8 cellular contexts compared by ENCODE assay signal in the genomic region with DNA sequence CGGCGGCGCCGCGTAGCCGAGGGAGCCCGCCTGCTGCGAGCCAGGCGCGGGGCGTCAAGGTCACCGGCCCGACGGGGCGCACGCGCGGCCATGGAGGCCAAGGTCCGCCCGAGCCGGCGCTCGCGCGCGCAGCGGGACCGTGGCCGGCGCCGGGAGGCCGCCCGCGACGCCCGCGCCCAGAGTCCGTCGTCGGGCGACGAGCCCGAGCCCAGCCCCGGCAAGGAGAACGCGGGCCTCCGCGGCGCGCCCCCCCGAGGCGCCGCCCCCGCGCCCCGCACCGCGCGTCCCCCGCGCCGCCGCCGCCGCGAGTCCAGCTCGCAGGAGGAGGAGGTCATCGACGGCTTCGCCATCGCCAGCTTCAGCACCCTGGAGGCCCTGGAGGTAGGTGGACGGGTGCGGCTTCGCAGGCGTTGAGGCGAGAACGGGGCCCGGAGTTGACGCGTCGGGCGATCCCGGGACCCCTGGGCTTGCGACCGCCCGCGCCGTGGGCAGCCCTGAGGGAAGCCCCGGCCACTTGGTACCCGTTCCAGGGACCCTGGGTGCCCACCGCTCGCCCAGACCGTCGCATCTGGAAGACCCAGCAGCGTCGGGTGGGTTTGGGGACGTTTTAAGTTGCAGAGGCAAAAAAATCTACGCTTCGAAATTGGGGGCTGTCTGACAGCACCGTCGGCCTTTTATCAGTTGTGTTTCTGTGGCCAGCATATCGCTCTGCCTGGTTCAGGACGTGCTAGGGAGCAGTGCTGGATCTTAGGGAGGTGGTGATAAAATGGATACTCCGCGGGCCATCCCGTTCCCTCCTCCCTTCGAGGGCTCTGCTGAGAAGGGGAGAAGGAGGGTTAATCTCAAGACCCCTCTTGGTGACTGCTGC. TPM values are rescaled to one million over a fixed set of nuclear protein-coding genes. Genes with fewer than 3 reads are reported as not detected.
DNase-seq lines count a peak whose midpoint lies in the region; ATAC-seq and TF ChIP-seq lines count a peak whose summit lies in the region.

No MANE protein-coding gene starts in this region.

- no peak for ATAC-seq in central memory CD8-positive, alpha-beta T cell (replicated peaks; ENCODE audit: extremely low read depth, poor library complexity, severe bottlenecking)

- H3K36me3 Mint-ChIP-seq in central memory CD8-positive, alpha-beta T cell (ENCODE audit: insufficient read depth) = peaks cover 19% of the 10 kb centered on the region
- no peaks in the 10 kb centered on the region for H3K36me3 Mint-ChIP-seq in mesothelial cell of epicardium

- peak; percentile 29 for DNase-seq in activated gamma-delta T cell (lab: John Stamatoyannopoulos, UW)
- DNase-seq in activated gamma-delta T cell treated with Interleukin-2 at 50 U/mL for 16 hours = no peak
- no peak for DNase-seq in central memory CD8-positive, alpha-beta T cell (ENCODE audit: low spot score in 2 of 2)
- no peak for DNase-seq in mesothelial cell of epicardium (ENCODE audit: low spot score in 2 of 2, unreplicated experiment in 2 of 2)
- DNase-seq in A172 (ENCODE audit: low spot score) = no peak
- DNase-seq in SHP77 treated with DMSO at 0.1 percent for 48 hours (lab: John Stamatoyannopoulos, UW) = no peak
- DNase-seq in NCI-H2227 treated with DMSO at 0.1 percent for 48 hours (lab: John Stamatoyannopoulos, UW) = no peak

- H3K27me3 Mint-ChIP-seq in central memory CD8-positive, alpha-beta T cell = no peaks in the 10 kb centered on the region
- peaks cover 32% of the 10 kb centered on the region for H3K27me3 Mint-ChIP-seq in mesothelial cell of epicardium (ENCODE audit: low read depth)

- H3K4me3 Mint-ChIP-seq in central memory CD8-positive, alpha-beta T cell = peak overlapping the region; percentile 81
- H3K4me3 Mint-ChIP-seq in mesothelial cell of epicardium = peak overlapping the region; percentile 82

- H3K36me3 ChIP-seq in KOPT-K1 (ENCODE audit: insufficient read depth, low read length) = peaks cover 4% of the 10 kb centered on the region; the same call in 1 of the 2 replicates

- H3K9me3 ChIP-seq in KOPT-K1 (ENCODE audit: insufficient read depth, low read length, poor library complexity, severe bottlenecking) = no peaks in the 10 kb centered on the region

- no peak for TF ChIP-seq CTCF in mesothelial cell of epicardium (IDR thresholded peaks at IDR 0.05; ENCODE audit: unreplicated experiment)

- peak overlapping the region; percentile 33 for H3K27ac ChIP-seq in KOPT-K1 (ENCODE audit: low read depth, low read length, poor library complexity, severe bottlenecking)

- no peaks in the 10 kb centered on the region for H3K9me3 Mint-ChIP-seq in central memory CD8-positive, alpha-beta T cell
- no peaks in the 10 kb centered on the region for H3K9me3 Mint-ChIP-seq in mesothelial cell of epicardium

- peak overlapping the region; percentile 54 for H3K27ac Mint-ChIP-seq in central memory CD8-positive, alpha-beta T cell (ENCODE audit: low read depth)
- peak overlapping the region; percentile 79 for H3K27ac Mint-ChIP-seq in mesothelial cell of epicardium

- peaks cover 79% of the 10 kb centered on the region for H3K4me1 Mint-ChIP-seq in central memory CD8-positive, alpha-beta T cell
- peaks cover 43% of the 10 kb centered on the region for H3K4me1 Mint-ChIP-seq in mesothelial cell of epicardium

RNA-seq across cellular contexts. Expression of gene FBRSL1, which starts 0.8 kb away (rescaled TPM):
- total RNA-seq in mesothelial cell of epicardium = 109 to 119 TPM (median 115 TPM) in 3 replicates
- total RNA-seq in A172 (2014; rRNA removed; shearing (Covaris generic)) = 12.6 and 22.5 TPM in 2 replicates
